ENCODE assay signal across 8 cellular contexts in genomic region chr6:89941031-89941775, GRCh38. TPM values are rescaled to one million over a fixed set of nuclear protein-coding genes. Genes with fewer than 3 reads are reported as not detected.
DNase-seq lines count a peak whose midpoint lies in the region; TF ChIP-seq lines count a peak whose summit lies in the region.

No MANE protein-coding gene starts in this region.

- H3K4ac ChIP-seq in neuronal stem cell (ENCODE audit: low read length), result no peak overlapping the region

- TF ChIP-seq EP300 in sigmoid colon (IDR thresholded peaks at IDR 0.05), result no peak

- no peaks in the 10 kb centered on the region for H3K79me1 ChIP-seq in neuronal stem cell (ENCODE audit: low read depth, low read length)

- H3K9ac ChIP-seq in neuronal stem cell (ENCODE audit: low read depth, low read length, poor library complexity), result no peak overlapping the region

- H3K4me1 Mint-ChIP-seq in osteocyte (ENCODE audit: unreplicated experiment), result no peaks in the 10 kb centered on the region

- H3K9me3 Mint-ChIP-seq in osteocyte (ENCODE audit: unreplicated experiment), result no peaks in the 10 kb centered on the region

- no peak overlapping the region for H2BK15ac ChIP-seq in neuronal stem cell (ENCODE audit: low read length)

- no peak overlapping the region for H3K4me3 ChIP-seq in sigmoid colon
- H3K4me3 ChIP-seq in neuronal stem cell (ENCODE audit: low read length in 2 of 2), result no peak overlapping the region

- no peaks in the 10 kb centered on the region for H3K36me3 ChIP-seq in sigmoid colon
- H3K36me3 ChIP-seq in neuronal stem cell (replicated peaks in 1 of 2; ENCODE audit: control insufficient read depth in 2 of 2, insufficient read depth in 2 of 2, low read length in 2 of 2), result peaks cover 0 to 3% of the 10 kb centered on the region in 2 donors

- H3K27me3 ChIP-seq in sigmoid colon (no peaks in the 10 kb centered on the region), neuronal stem cell (ENCODE audit: control insufficient read depth in 3 of 3, insufficient read depth in 3 of 3, low read depth in 1 of 3, low read length in 3 of 3) (no peaks in the 10 kb centered on the region)

- H3K23ac ChIP-seq in neuronal stem cell (ENCODE audit: low read depth, low read length, poor library complexity), result no peak overlapping the region

- H2AK5ac ChIP-seq in neuronal stem cell (ENCODE audit: low read depth, low read length), result no peak overlapping the region

- no peak for TF ChIP-seq POLR2A in sigmoid colon (IDR thresholded peaks at IDR 0.05)

- TF ChIP-seq CTCF in 22Rv1 (IDR thresholded peaks at IDR 0.05) (no peak), sigmoid colon (IDR thresholded peaks at IDR 0.05) (no peak), osteocyte (IDR thresholded peaks at IDR 0.05) (no peak)

- H2BK12ac ChIP-seq in neuronal stem cell (ENCODE audit: low read length), result no peak overlapping the region

- WGBS in sigmoid colon, 2 donors, result 20 to 65% methylated on average over 15 of the region's 15 CpGs
- no CpG with 5 or more reads among the region's 15 CpGs for WGBS in neuronal stem cell (ENCODE audit: extremely low coverage in 2 of 2, insufficient read length in 2 of 2, insufficient replicate concordance in 1 of 2), 2 donors

- H2AFZ ChIP-seq in neuronal stem cell (ENCODE audit: low read length), result no peak overlapping the region

- H4K91ac ChIP-seq in neuronal stem cell (ENCODE audit: low read depth, low read length, poor library complexity), result no peak overlapping the region

- H3K9me3 ChIP-seq in sigmoid colon (no peaks in the 10 kb centered on the region), neuronal stem cell (replicated peaks in 1 of 2; ENCODE audit: control insufficient read depth in 2 of 2, insufficient read depth in 1 of 2, low read depth in 1 of 2, low read length in 2 of 2) (peaks cover 0 to 6% of the 10 kb centered on the region in 2 donors)

- intact Hi-C loops in sigmoid colon (cut with DNase I), result loop anchor here (2.0 to 10.0 kb wide), 2 partner anchors 354 to 452 kb away; partner anchors contain the start of gene BACH2

- no peak overlapping the region for H2BK120ac ChIP-seq in neuronal stem cell (ENCODE audit: low read depth, low read length)

- no peak overlapping the region for H2BK5ac ChIP-seq in neuronal stem cell (ENCODE audit: low read length)

- H3K27me3 Mint-ChIP-seq in osteocyte (ENCODE audit: unreplicated experiment), result peaks cover 24% of the 10 kb centered on the region

- no peak overlapping the region for H3K4me2 ChIP-seq in neuronal stem cell (ENCODE audit: insufficient read depth, low read length, poor library complexity, severe bottlenecking)

- DNase-seq in NCI-H2029 treated with DMSO at 0.1 percent for 48 hours (lab: John Stamatoyannopoulos, UW), result peak; percentile 94
- DNase-seq in caudate nucleus (lab: John Stamatoyannopoulos, UW), result peak in 47 of 61 donors; percentile 10 to 64 (median 33)
- peak; percentile 70 for DNase-seq in midbrain (lab: John Stamatoyannopoulos, UW)
- no peak for DNase-seq in sigmoid colon
- DNase-seq in osteocyte (ENCODE audit: extremely low spot score, unreplicated experiment), result no peak
- no peak for DNase-seq in DMS 273 (lab: John Stamatoyannopoulos, UW; ENCODE audit: unreplicated experiment)
- no peak for DNase-seq in neuronal stem cell (ENCODE audit: low spot score)

- H3K4me1 ChIP-seq in sigmoid colon (peaks cover 0 to 9% (median 2%) of the 10 kb centered on the region in 4 donors), neuronal stem cell (ENCODE audit: control insufficient read depth in 2 of 2, insufficient read depth in 1 of 2, low read depth in 1 of 2, low read length in 2 of 2) (no peaks in the 10 kb centered on the region)

- H3K18ac ChIP-seq in neuronal stem cell (ENCODE audit: low read length), result no peak overlapping the region

- H3K14ac ChIP-seq in neuronal stem cell (ENCODE audit: low read length), result no peak overlapping the region

- H3K27ac Mint-ChIP-seq in osteocyte (ENCODE audit: unreplicated experiment), result no peak overlapping the region

- H3K4me3 Mint-ChIP-seq in osteocyte (ENCODE audit: unreplicated experiment), result no peak overlapping the region

- H3K36me3 Mint-ChIP-seq in osteocyte (ENCODE audit: unreplicated experiment), result no peaks in the 10 kb centered on the region

- no peak overlapping the region for H4K8ac ChIP-seq in neuronal stem cell (ENCODE audit: low read depth, low read length)

- H3K27ac ChIP-seq in 22Rv1 (peak overlapping the region; percentile 55), caudate nucleus (ENCODE audit: low read depth, low read length) (peak overlapping the region; percentile 85), sigmoid colon (no peak overlapping the region), neuronal stem cell (replicated peaks; ENCODE audit: low read length) (no peak overlapping the region)

RNA-seq across cellular contexts. Expression of gene GJA10, which starts 46.9 kb away (rescaled TPM):
- not detected for total RNA-seq in sigmoid colon
- polyA plus RNA-seq in sigmoid colon, result not detected
- total RNA-seq in osteocyte, result not detected in 2 replicates
- polyA plus RNA-seq in neuronal stem cell (2013, experiment 1 of 2), result 0.74 TPM
- polyA plus RNA-seq in neuronal stem cell (2013, experiment 2 of 2), result 0.76 TPM

Comparison
In these comparisons a context has a peak if more than half of its experiments do, and no peak if none do; other contexts are left out.
1. H3K27ac ChIP-seq: peak in 22Rv1 (single experiment) and caudate nucleus (single experiment); none in sigmoid colon (0 of 4) and neuronal stem cell (single experiment).
2. DNase-seq: peak in NCI-H2029 treated with DMSO at 0.1 percent for 48 hours (single experiment), caudate nucleus (47 of 61) and midbrain (single experiment); none in sigmoid colon (single experiment), osteocyte (single experiment), DMS 273 (single experiment) and neuronal stem cell (single experiment).